Comparison of ENCODE assay signal across 23 cellular contexts in the genomic region with DNA sequence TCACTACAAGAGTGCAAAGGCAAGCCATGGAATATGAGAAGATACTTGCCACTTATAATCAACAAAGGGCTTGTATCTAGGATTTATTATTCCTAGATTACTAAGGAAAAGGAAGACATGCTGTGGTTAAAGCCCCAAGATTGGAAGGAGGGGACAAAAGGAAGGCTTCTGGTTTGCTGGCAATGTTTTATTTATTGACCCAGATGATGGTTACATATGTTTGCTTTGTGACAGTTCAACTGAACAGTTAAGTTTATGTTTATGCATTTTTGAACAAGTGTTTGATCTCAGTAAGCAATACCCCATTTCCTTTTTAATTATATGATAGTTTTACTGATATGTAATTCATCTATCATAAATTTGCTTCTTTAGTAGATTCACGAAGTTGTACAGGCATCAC.
"Had no signal": no experiment of that assay in that cellular context is flagged by ENCODE, and none has a peak within 500 bp of the region (broad histone marks: within the 10 kb centered on the region; RNA-seq: fewer than 3 reads in every experiment).

No MANE protein-coding gene starts in this region.

- H3K4me1 ChIP-seq: colonic mucosa, foreskin keratinocyte had no signal

- H3K4me3 ChIP-seq: colonic mucosa, esophagus muscularis mucosa, gastroesophageal sphincter, heart left ventricle, hepatocyte, left lung, lower lobe of right lung, mucosa of descending colon had no signal

- H3K27me3 Mint-ChIP-seq: dendritic cell treated with granulocyte-macrophage colony-stimulating factor and Interleukin-4, amounts not matched to agents 40 ng/mL and 50 ng/mL, for 4 days; effector memory CD8-positive, alpha-beta T cell; naive B cell had no signal

- H3K4me1 Mint-ChIP-seq: naive B cell had no signal

- H3K27me3 ChIP-seq: colonic mucosa, esophagus muscularis mucosa, foreskin keratinocyte, gastroesophageal sphincter, heart left ventricle, hepatocyte, left lung had no signal

- H3K27ac Mint-ChIP-seq: dendritic cell treated with granulocyte-macrophage colony-stimulating factor and Interleukin-4, amounts not matched to agents 40 ng/mL and 50 ng/mL, for 4 days; immature natural killer cell; mesothelial cell of epicardium; naive B cell had no signal

- H3K36me3 Mint-ChIP-seq: mesothelial cell of epicardium had no signal

- H3K9me3 Mint-ChIP-seq: dendritic cell treated with granulocyte-macrophage colony-stimulating factor and Interleukin-4, amounts not matched to agents 40 ng/mL and 50 ng/mL, for 4 days; effector memory CD8-positive, alpha-beta T cell; immature natural killer cell; mesothelial cell of epicardium; naive B cell had no signal

- H3K9me3 ChIP-seq: colonic mucosa, esophagus muscularis mucosa, gastroesophageal sphincter, heart left ventricle, left lung, lower lobe of right lung, mucosa of descending colon had no signal

- DNase-seq: colonic mucosa; cortex of kidney; effector CD8-positive, alpha-beta T cell; effector memory CD8-positive, alpha-beta T cell; foreskin keratinocyte; heart left ventricle; hypothalamus; immature natural killer cell; islet precursor cell; kidney; kidney glomerular epithelial cell; left colon; left lung; left ventricle myocardium superior; lower lobe of right lung; mesenchymal stem cell; mucosa of descending colon; naive B cell had no signal

- H3K4me3 Mint-ChIP-seq: dendritic cell treated with granulocyte-macrophage colony-stimulating factor and Interleukin-4, amounts not matched to agents 40 ng/mL and 50 ng/mL, for 4 days; effector memory CD8-positive, alpha-beta T cell; immature natural killer cell; mesothelial cell of epicardium; naive B cell had no signal

- H3K27ac ChIP-seq: colonic mucosa, esophagus muscularis mucosa, foreskin keratinocyte, gastroesophageal sphincter, heart left ventricle, hepatocyte, left lung, lower lobe of right lung had no signal

- ATAC-seq: effector memory CD8-positive, alpha-beta T cell; foreskin keratinocyte; gastroesophageal sphincter; heart left ventricle; left colon; left lung; left ventricle myocardium superior; lower lobe of right lung; mucosa of descending colon had no signal

- H3K36me3 ChIP-seq: colonic mucosa had no signal
